In genomic region chr10:48523820-48524758, GRCh38 we compare ENCODE assay signal across 8 cellular contexts.
DNase-seq lines count a peak whose midpoint lies in the region; ATAC-seq and TF ChIP-seq lines count a peak whose summit lies in the region.

No MANE protein-coding gene starts in this region.

- no peak overlapping the region for H3K4me3 ChIP-seq in OCI-LY7 (ENCODE audit: low read depth, low read length, poor library complexity, severe bottlenecking)
- H3K4me3 ChIP-seq in fibroblast of lung (replicated peaks in 1 of 4; ENCODE audit: control extremely low read depth in 1 of 4, insufficient read depth in 1 of 4, low read depth in 3 of 4, low read length in 4 of 4), result peak overlapping the region; percentile 19 to 60 (median 50)

- H3K9me3 Mint-ChIP-seq in CD4-positive, alpha-beta T cell, result peaks cover 2% of the 10 kb centered on the region

- H3K36me3 ChIP-seq in OCI-LY7 (ENCODE audit: insufficient read depth, low read length) (no peaks in the 10 kb centered on the region), fibroblast of lung (ENCODE audit: control insufficient read depth, insufficient read depth, low read length) (peaks cover 6% of the 10 kb centered on the region)

- DNase-seq in NCI-H2227 (lab: John Stamatoyannopoulos, UW; ENCODE audit: unreplicated experiment), result peak; percentile 17
- DNase-seq in NCI-H2227 treated with DMSO at 0.1 percent for 48 hours (lab: John Stamatoyannopoulos, UW), result no peak
- no peak for DNase-seq in OCI-LY7 (ENCODE audit: low spot score)
- DNase-seq in fibroblast of lung (ENCODE audit: low read depth in 2 of 2), result peak in 1 of 2 donors; percentile 14
- no peak for DNase-seq in omental fat pad (ENCODE audit: low spot score)
- no peak for DNase-seq in CD4-positive, alpha-beta T cell

- H2AFZ ChIP-seq in OCI-LY7 (ENCODE audit: low read length), result no peak overlapping the region
- no peak overlapping the region for H2AFZ ChIP-seq in fibroblast of lung (ENCODE audit: low read length)

- H3K4me1 ChIP-seq in OCI-LY7 (ENCODE audit: insufficient read depth, low read length, poor library complexity, severe bottlenecking) (no peaks in the 10 kb centered on the region), fibroblast of lung (ENCODE audit: control insufficient read depth, extremely low read depth, insufficient read depth, low read length) (peaks cover 29% of the 10 kb centered on the region)

- TF ChIP-seq CTCF in OCI-LY7 (conservative IDR thresholded peaks at IDR 0.05; ENCODE audit: low read length), result peak; percentile 58; the same call in 1 of the 2 replicates
- TF ChIP-seq CTCF in fibroblast of lung (conservative IDR thresholded peaks at IDR 0.05 in 1 of 2, IDR thresholded peaks at IDR 0.05 in 1 of 2; ENCODE audit: low read depth in 1 of 2, low read length in 2 of 2), result peak; percentile 31 to 53
- TF ChIP-seq CTCF in omental fat pad (IDR thresholded peaks at IDR 0.05), result no peak
- TF ChIP-seq CTCF in CD4-positive, alpha-beta T cell (IDR thresholded peaks at IDR 0.05), result no peak

- peak; percentile 21 for ATAC-seq in omental fat pad (ENCODE audit: low FRiP score)
- no peak for ATAC-seq in HG03175 (IDR thresholded peaks at IDR 0.05; ENCODE audit: unreplicated experiment)
- no peak for ATAC-seq in HG02884 (IDR thresholded peaks at IDR 0.05; ENCODE audit: unreplicated experiment)
- no peak for ATAC-seq in CD4-positive, alpha-beta T cell (ENCODE audit: poor library complexity)

- POLR2A ChIA-PET in OCI-LY7 (lab: Charles Lee), result interaction anchor here (0.6 kb wide), 1 partner anchor 174 kb away, joined by 3 read pairs; no protein-coding TSS in a partner anchor
- POLR2A ChIA-PET in CD4-positive, alpha-beta T cell (lab: Charles Lee), result no interaction called here

- CTCF ChIA-PET in OCI-LY7 (lab: Charles Lee; ENCODE audit: unreplicated experiment), result no interaction called here
- CTCF ChIA-PET in CD4-positive, alpha-beta T cell (lab: Charles Lee), result no interaction called here

- no peak overlapping the region for H3K4me3 Mint-ChIP-seq in CD4-positive, alpha-beta T cell

- no peaks in the 10 kb centered on the region for H3K4me1 Mint-ChIP-seq in CD4-positive, alpha-beta T cell (ENCODE audit: low read depth)

- H4K20me1 ChIP-seq in OCI-LY7 (ENCODE audit: insufficient read depth, low read length), result no peaks in the 10 kb centered on the region
- H4K20me1 ChIP-seq in fibroblast of lung (ENCODE audit: control insufficient read depth, extremely low read depth, insufficient read depth, low read length), result no peaks in the 10 kb centered on the region

- H3K27ac ChIP-seq in OCI-LY7 (ENCODE audit: low read depth, low read length, poor library complexity, severe bottlenecking) (no peak overlapping the region), fibroblast of lung (ENCODE audit: insufficient read depth, low read length) (peak overlapping the region; percentile 40)
- no peak overlapping the region for H3K27ac ChIP-seq in CD4-positive, alpha-beta T cell (ENCODE audit: low read depth, low read length)

- no peak overlapping the region for H3K27ac Mint-ChIP-seq in CD4-positive, alpha-beta T cell

- H3K9me2 ChIP-seq in OCI-LY7 (ENCODE audit: insufficient read depth, low read length), result no peaks in the 10 kb centered on the region

- intact Hi-C loops in OCI-LY7 (cut with micrococcal nuclease; ENCODE audit: unreplicated experiment), result no loop called here
- intact Hi-C loops in CD4-positive, alpha-beta T cell (cut with DNase I, micrococcal nuclease), result no loop called here

- H3K27me3 Mint-ChIP-seq in CD4-positive, alpha-beta T cell, result peaks cover 67% of the 10 kb centered on the region

- H3K9me3 ChIP-seq in OCI-LY7 (ENCODE audit: low read length) (no peaks in the 10 kb centered on the region), fibroblast of lung (ENCODE audit: control insufficient read depth, insufficient read depth, low read depth, low read length) (no peaks in the 10 kb centered on the region)
- H3K9me3 ChIP-seq in CD4-positive, alpha-beta T cell (ENCODE audit: control insufficient read depth, low read length), result no peaks in the 10 kb centered on the region

- H3K36me3 Mint-ChIP-seq in CD4-positive, alpha-beta T cell (ENCODE audit: low read depth), result no peaks in the 10 kb centered on the region

- no TSS peak for BruUV-seq in OCI-LY7 (replicated peaks; lab: Mats Ljungman, UMichigan)

- H3K9ac ChIP-seq in fibroblast of lung (ENCODE audit: insufficient read depth, low read length), result peak overlapping the region; percentile 43

- no peak overlapping the region for H3K4me2 ChIP-seq in OCI-LY7 (ENCODE audit: low read length)
- H3K4me2 ChIP-seq in fibroblast of lung (ENCODE audit: extremely low read depth, insufficient read depth, low read length), result peak overlapping the region; percentile 66

- H3K79me2 ChIP-seq in OCI-LY7 (ENCODE audit: insufficient read depth, low read depth, low read length), result no peaks in the 10 kb centered on the region
- peaks cover 64% of the 10 kb centered on the region for H3K79me2 ChIP-seq in fibroblast of lung (ENCODE audit: control insufficient read depth, insufficient read depth, low read length)

- no peaks in the 10 kb centered on the region for H3K27me3 ChIP-seq in fibroblast of lung (ENCODE audit: control insufficient read depth, insufficient read depth, low read length)
- H3K27me3 ChIP-seq in CD4-positive, alpha-beta T cell (ENCODE audit: control insufficient read depth, insufficient read depth, low read length), result peaks cover 20% of the 10 kb centered on the region

Comparison
In these comparisons a context has a peak if more than half of its experiments do, and no peak if none do; other contexts are left out.
1. CTCF ChIP-seq: peak in OCI-LY7 (single experiment) and fibroblast of lung (2 of 2); none in omental fat pad (0 of 3) and CD4-positive, alpha-beta T cell (single experiment).